In genomic region chr14:104792945-104793702, GRCh38 we compare ENCODE assay signal across 8 cellular contexts. TPM values are rescaled to one million over a fixed set of nuclear protein-coding genes. Genes with fewer than 3 reads are reported as not detected.
DNase-seq lines count a peak whose midpoint lies in the region; ATAC-seq and TF ChIP-seq lines count a peak whose summit lies in the region.
"Had no signal": no experiment of that assay in that cellular context is flagged by ENCODE, and none has a peak within 500 bp of the region (broad histone marks: within the 10 kb centered on the region; RNA-seq: fewer than 3 reads in every experiment).

No MANE protein-coding gene starts in this region.

- peaks cover 8% of the 10 kb centered on the region for H3K23me2 ChIP-seq in H9 (ENCODE audit: insufficient read length, low read depth, low read length, poor library complexity, severe bottlenecking)

- no peak overlapping the region for H3K4me2 ChIP-seq in H9 (ENCODE audit: insufficient read depth, insufficient read length, low read length)

- H4K91ac ChIP-seq in H9 (ENCODE audit: insufficient read length, low read depth, low read length): no peak overlapping the region

- H3K18ac ChIP-seq in H9 (ENCODE audit: insufficient read length, low read depth, low read length): no peak overlapping the region

- intact Hi-C loops in spleen (cut with DNase I; ENCODE audit: low total_unique reads): no loop called here

- no peaks in the 10 kb centered on the region for H4K20me1 ChIP-seq in H9 (ENCODE audit: control insufficient read depth, insufficient read depth, insufficient read length)

- H3K27ac Mint-ChIP-seq in H9: no peak overlapping the region; a peak in 2 of 7 replicates
- peak overlapping the region; percentile 80 for H3K27ac Mint-ChIP-seq in T-helper 17 cell

- no peaks in the 10 kb centered on the region for H3K9me3 Mint-ChIP-seq in H9

- no peak overlapping the region for H3K27ac ChIP-seq in H9 (ENCODE audit: insufficient read length, low read depth, low read length)
- peak overlapping the region in 6 of 8 donors; percentile 28 to 95 (median 81) for H3K27ac ChIP-seq in spleen

- no peak overlapping the region for H2BK20ac ChIP-seq in H9 (ENCODE audit: low read depth, low read length, poor library complexity, severe bottlenecking)

- H3K27me3 Mint-ChIP-seq in H9 (ENCODE audit: low read depth) (peaks cover 23% of the 10 kb centered on the region), T-helper 17 cell (no peaks in the 10 kb centered on the region)

- no peak overlapping the region for H3K56ac ChIP-seq in H9 (ENCODE audit: insufficient read length, low read depth, low read length)

- H2AK5ac ChIP-seq in H9 (ENCODE audit: insufficient read length, low read length): no peak overlapping the region

- no peak overlapping the region for H2BK15ac ChIP-seq in H9 (ENCODE audit: low read depth, low read length)

- H3K4me1 Mint-ChIP-seq in H9 (peaks cover 23 to 44% of the 10 kb centered on the region in 2 experiments), T-helper 17 cell (peaks cover 33% of the 10 kb centered on the region)

- no peaks in the 10 kb centered on the region; the same call in 1 of the 2 replicates for H3K79me2 ChIP-seq in H9 (ENCODE audit: insufficient read depth, low read length)

- peak overlapping the region; percentile 75 to 89 for H3K4me3 Mint-ChIP-seq in H9
- H3K4me3 Mint-ChIP-seq in T-helper 17 cell: peak overlapping the region; percentile 90

- no peak overlapping the region for H4K5ac ChIP-seq in H9 (ENCODE audit: insufficient read length, low read depth, low read length)

- H2BK5ac ChIP-seq in H9 (ENCODE audit: insufficient read length, low read length): no peak overlapping the region

- H3K9ac ChIP-seq in H9 (ENCODE audit: extremely low read depth, insufficient read length, low read length): no peak overlapping the region

- H3K36me3 Mint-ChIP-seq in H9 (ENCODE audit: insufficient read depth in 1 of 3, low read depth in 3 of 3): peaks cover 6 to 19% (median 16%) of the 10 kb centered on the region in 3 experiments; a peak in 6 of 7 replicates
- no peaks in the 10 kb centered on the region for H3K36me3 Mint-ChIP-seq in T-helper 17 cell (ENCODE audit: low read depth)

- H3K4me1 ChIP-seq in H9 (ENCODE audit: insufficient read depth, low read length) (peaks cover 6% of the 10 kb centered on the region; the same call in 1 of the 2 replicates), spleen (peaks cover 62 to 93% (median 89%) of the 10 kb centered on the region in 6 donors)

- H3K4me3 ChIP-seq in foreskin fibroblast (ENCODE audit: low read depth in 1 of 2, low read length in 2 of 2) (peak overlapping the region; percentile 57 to 79), spleen (peak overlapping the region in 2 of 8 donors; percentile 75 to 94)

- peak; percentile 60 for TF ChIP-seq CTCF in H9 (conservative IDR thresholded peaks at IDR 0.05)
- TF ChIP-seq CTCF in foreskin fibroblast (IDR thresholded peaks at IDR 0.05; ENCODE audit: low read depth, low read length): no peak
- TF ChIP-seq CTCF in spleen (IDR thresholded peaks at IDR 0.05 in 8 of 11, conservative IDR thresholded peaks at IDR 0.05 in 3 of 11): no peak

- H3K23ac ChIP-seq in H9 (ENCODE audit: insufficient read length, low read depth, low read length): no peak overlapping the region

- no peak overlapping the region for H2BK120ac ChIP-seq in H9 (ENCODE audit: low read depth, low read length, poor library complexity, severe bottlenecking)

- H4K8ac ChIP-seq in H9 (replicated peaks; ENCODE audit: insufficient read length, low read depth, low read length): no peak overlapping the region

- H3K9me3 ChIP-seq in H9 (ENCODE audit: control insufficient read depth, low read depth, low read length): no peaks in the 10 kb centered on the region
- H3K9me3 ChIP-seq in T-helper 17 cell (ENCODE audit: control insufficient read depth, low read length, poor library complexity, severe bottlenecking): no peaks in the 10 kb centered on the region
- no peaks in the 10 kb centered on the region for H3K9me3 ChIP-seq in spleen

- TF ChIP-seq POLR2A in spleen (IDR thresholded peaks at IDR 0.05): no peak

- peaks cover 0 to 46% (median 17%) of the 10 kb centered on the region in 6 donors for H3K36me3 ChIP-seq in spleen

- H3K27me3 ChIP-seq in H9 (ENCODE audit: insufficient read depth, low read length): peaks cover 5% of the 10 kb centered on the region; the same call in 1 of the 2 replicates
- no peaks in the 10 kb centered on the region for H3K27me3 ChIP-seq in spleen (replicated peaks in 1 of 7)

- no peak overlapping the region for H2AFZ ChIP-seq in H9 (ENCODE audit: low read length)

- peak; percentile 63 for DNase-seq in H9
- DNase-seq in T-helper 17 cell: no peak
- DNase-seq in foreskin fibroblast: no peak
- DNase-seq in spleen: no peak
- DNase-seq: activated CD4-positive, alpha-beta T cell treated with anti-CD3 and anti-CD28 coated beads for 4 hours had no signal

- no peak overlapping the region for H2BK12ac ChIP-seq in H9 (ENCODE audit: insufficient read length, low read depth, low read length)

- H3T11ph ChIP-seq in H9 (ENCODE audit: low read length): no peak overlapping the region

- no peak overlapping the region for H3K4ac ChIP-seq in H9 (ENCODE audit: low read depth, low read length)

- no peak overlapping the region for H3K14ac ChIP-seq in H9 (ENCODE audit: insufficient read depth, low read length)

- no peak for ATAC-seq in T-helper 17 cell
- ATAC-seq in GM21447 (IDR thresholded peaks at IDR 0.05; ENCODE audit: unreplicated experiment): no peak
- ATAC-seq in HG03457 (IDR thresholded peaks at IDR 0.05; ENCODE audit: unreplicated experiment): no peak
- ATAC-seq in GM21423 (IDR thresholded peaks at IDR 0.05; ENCODE audit: unreplicated experiment): no peak

- no CpG with 5 or more reads among the region's 16 CpGs for WGBS in H9 (ENCODE audit: extremely low coverage, insufficient read length, low lambda C conversion rate)
- WGBS in spleen, 5 donors: 82 to 88% (median 86%) methylated on average over 12 to 16 of the region's 16 CpGs

- peaks cover 3% of the 10 kb centered on the region for H3K79me1 ChIP-seq in H9 (ENCODE audit: insufficient read depth, low read depth, low read length, poor library complexity, severe bottlenecking)

RNA-seq across cellular contexts. Expression of gene AKT1, which starts 2.4 kb away (rescaled TPM):
- total RNA-seq in H9 (2021) (95.1 and 101 TPM in 2 replicates), T-helper 17 cell (10 to 100 TPM; 72.4 to 77.2 TPM), spleen (100 to 1,000 TPM; 107 to 184 (median 141) TPM)
- 100 to 1,000 TPM in 1 of 3 donors, 10 to 100 TPM in 2; 56.2 to 114 (median 61.6) TPM for polyA plus RNA-seq in spleen

RNA-seq across cellular contexts. Expression of gene ZBTB42, which starts 7.8 kb away (rescaled TPM):
- total RNA-seq in H9 (2021) (5.9 and 6.1 TPM in 2 replicates), T-helper 17 cell (1 to 10 TPM; 2.7 to 3.3 TPM), spleen (10 to 100 TPM in 1 of 7 donors, 1 to 10 TPM in 6; 4.2 to 11.5 (median 7.9) TPM)
- polyA plus RNA-seq in spleen: 1 to 10 TPM in 2 of 3 donors, under 1 TPM in 1; 0.74 to 2.9 (median 1.1) TPM

RNA-seq across cellular contexts. Expression of gene SIVA1, which starts 40.2 kb away (rescaled TPM):
- total RNA-seq in H9 (2021) (125 and 128 TPM in 2 replicates), T-helper 17 cell (10 to 100 TPM; 76.2 to 85.7 TPM), spleen (100 to 1,000 TPM in 3 of 7 donors, 10 to 100 TPM in 4; 56.7 to 198 (median 76.4) TPM)
- 100 to 1,000 TPM; 119 to 226 (median 184) TPM for polyA plus RNA-seq in spleen
